Comparison of ENCODE assay signal across 1 cellular context in genomic region chr17:63772801-63773271, GRCh38.
TF ChIP-seq lines count a peak whose summit lies in the region.

No MANE protein-coding gene starts in this region.

TF ChIP-seq in HepG2, 621 proteins besides CTCF, POLR2A, EP300 and RAD21 (continued from another document and continues in another):
- TF ChIP-seq KIAA2018 (CRISPR knock-in tag; IDR thresholded peaks at IDR 0.05; ENCODE audit: borderline replicate concordance): no peak
- 0 out of 2 replicates have a peak, but pooled peaks have one; percentile 10 for TF ChIP-seq ZNF816 (CRISPR knock-in tag; IDR thresholded peaks at IDR 0.05; ENCODE audit: borderline replicate concordance)
- TF ChIP-seq, protein P1, sequence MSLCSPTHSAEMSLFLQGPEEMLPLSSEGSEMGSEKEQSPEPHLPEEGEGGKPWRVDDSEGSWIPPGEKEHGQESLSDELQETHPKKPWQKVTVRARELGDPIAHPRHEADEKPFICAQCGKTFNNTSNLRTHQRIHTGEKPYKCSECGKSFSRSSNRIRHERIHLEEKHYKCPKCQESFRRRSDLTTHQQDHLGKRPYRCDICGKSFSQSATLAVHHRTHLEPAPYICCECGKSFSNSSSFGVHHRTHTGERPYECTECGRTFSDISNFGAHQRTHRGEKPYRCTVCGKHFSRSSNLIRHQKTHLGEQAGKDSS (CRISPR knock-in tag; IDR thresholded peaks at IDR 0.05; ENCODE audit: borderline replicate concordance, low read depth): no peak
- TF ChIP-seq ZNF569 (CRISPR knock-in tag; IDR thresholded peaks at IDR 0.05; ENCODE audit: borderline replicate concordance): 0 out of 2 replicates have a peak, but pooled peaks have one; percentile 1
- TF ChIP-seq GATA4 (IDR thresholded peaks at IDR 0.05; ENCODE audit: borderline replicate concordance, low read depth): no peak
- TF ChIP-seq, protein P2, sequence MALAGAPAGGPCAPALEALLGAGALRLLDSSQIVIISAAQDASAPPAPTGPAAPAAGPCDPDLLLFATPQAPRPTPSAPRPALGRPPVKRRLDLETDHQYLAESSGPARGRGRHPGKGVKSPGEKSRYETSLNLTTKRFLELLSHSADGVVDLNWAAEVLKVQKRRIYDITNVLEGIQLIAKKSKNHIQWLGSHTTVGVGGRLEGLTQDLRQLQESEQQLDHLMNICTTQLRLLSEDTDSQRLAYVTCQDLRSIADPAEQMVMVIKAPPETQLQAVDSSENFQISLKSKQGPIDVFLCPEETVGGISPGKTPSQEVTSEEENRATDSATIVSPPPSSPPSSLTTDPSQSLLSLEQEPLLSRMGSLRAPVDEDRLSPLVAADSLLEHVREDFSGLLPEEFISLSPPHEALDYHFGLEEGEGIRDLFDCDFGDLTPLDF (CRISPR knock-in tag; IDR thresholded peaks at IDR 0.05): no peak
- TF ChIP-seq CBX5 (CRISPR knock-in tag; IDR thresholded peaks at IDR 0.05; ENCODE audit: borderline replicate concordance): no peak
- TF ChIP-seq NFIB (CRISPR knock-in tag; IDR thresholded peaks at IDR 0.05; ENCODE audit: borderline replicate concordance): 0 out of 2 replicates have a peak, but pooled peaks have one; percentile 75
- TF ChIP-seq ZNF562 (CRISPR knock-in tag; IDR thresholded peaks at IDR 0.05; ENCODE audit: borderline replicate concordance): no peak
- no peak for TF ChIP-seq ZNF550 (CRISPR knock-in tag; IDR thresholded peaks at IDR 0.05; ENCODE audit: borderline replicate concordance)
- no peak for TF ChIP-seq ZBTB33 (CRISPR knock-in tag; IDR thresholded peaks at IDR 0.05)
- peak; percentile 24; the same call in 1 of the 2 replicates for TF ChIP-seq ZNF17 (CRISPR knock-in tag; IDR thresholded peaks at IDR 0.05)
- TF ChIP-seq, protein P3, sequence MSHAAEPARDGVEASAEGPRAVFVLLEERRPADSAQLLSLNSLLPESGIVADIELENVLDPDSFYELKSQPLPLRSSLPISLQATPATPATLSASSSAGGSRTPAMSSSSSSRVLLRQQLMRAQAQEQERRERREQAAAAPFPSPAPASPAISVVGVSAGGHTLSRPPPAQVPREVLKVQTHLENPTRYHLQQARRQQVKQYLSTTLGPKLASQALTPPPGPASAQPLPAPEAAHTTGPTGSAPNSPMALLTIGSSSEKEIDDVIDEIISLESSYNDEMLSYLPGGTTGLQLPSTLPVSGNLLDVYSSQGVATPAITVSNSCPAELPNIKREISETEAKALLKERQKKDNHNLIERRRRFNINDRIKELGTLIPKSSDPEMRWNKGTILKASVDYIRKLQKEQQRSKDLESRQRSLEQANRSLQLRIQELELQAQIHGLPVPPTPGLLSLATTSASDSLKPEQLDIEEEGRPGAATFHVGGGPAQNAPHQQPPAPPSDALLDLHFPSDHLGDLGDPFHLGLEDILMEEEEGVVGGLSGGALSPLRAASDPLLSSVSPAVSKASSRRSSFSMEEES (CRISPR knock-in tag; IDR thresholded peaks at IDR 0.05): peak; percentile 10; the same call in 1 of the 2 replicates
- TF ChIP-seq, protein P4, sequence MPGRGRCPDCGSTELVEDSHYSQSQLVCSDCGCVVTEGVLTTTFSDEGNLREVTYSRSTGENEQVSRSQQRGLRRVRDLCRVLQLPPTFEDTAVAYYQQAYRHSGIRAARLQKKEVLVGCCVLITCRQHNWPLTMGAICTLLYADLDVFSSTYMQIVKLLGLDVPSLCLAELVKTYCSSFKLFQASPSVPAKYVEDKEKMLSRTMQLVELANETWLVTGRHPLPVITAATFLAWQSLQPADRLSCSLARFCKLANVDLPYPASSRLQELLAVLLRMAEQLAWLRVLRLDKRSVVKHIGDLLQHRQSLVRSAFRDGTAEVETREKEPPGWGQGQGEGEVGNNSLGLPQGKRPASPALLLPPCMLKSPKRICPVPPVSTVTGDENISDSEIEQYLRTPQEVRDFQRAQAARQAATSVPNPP (CRISPR knock-in tag; IDR thresholded peaks at IDR 0.05): no peak
- TF ChIP-seq DNMT3B (CRISPR knock-in tag; conservative IDR thresholded peaks at IDR 0.05): no peak
- no peak for TF ChIP-seq CSRNP2 (CRISPR knock-in tag; conservative IDR thresholded peaks at IDR 0.05; ENCODE audit: low read depth)
- TF ChIP-seq MAFK (conservative IDR thresholded peaks at IDR 0.05 in 1 of 2, IDR thresholded peaks at IDR 0.05 in 1 of 2; ENCODE audit: low read length in 2 of 2): peak; percentile 7 to 21; a peak in 1 of 4 replicates
- TF ChIP-seq ZMYM4 (CRISPR knock-in tag; IDR thresholded peaks at IDR 0.05): no peak
- TF ChIP-seq ZNF101 (CRISPR knock-in tag; IDR thresholded peaks at IDR 0.05; ENCODE audit: borderline replicate concordance, low read depth): no peak
- no peak for TF ChIP-seq HMGXB4 (CRISPR knock-in tag; IDR thresholded peaks at IDR 0.05; ENCODE audit: borderline replicate concordance in 1 of 2, low read depth in 1 of 2)
- TF ChIP-seq, protein P5, sequence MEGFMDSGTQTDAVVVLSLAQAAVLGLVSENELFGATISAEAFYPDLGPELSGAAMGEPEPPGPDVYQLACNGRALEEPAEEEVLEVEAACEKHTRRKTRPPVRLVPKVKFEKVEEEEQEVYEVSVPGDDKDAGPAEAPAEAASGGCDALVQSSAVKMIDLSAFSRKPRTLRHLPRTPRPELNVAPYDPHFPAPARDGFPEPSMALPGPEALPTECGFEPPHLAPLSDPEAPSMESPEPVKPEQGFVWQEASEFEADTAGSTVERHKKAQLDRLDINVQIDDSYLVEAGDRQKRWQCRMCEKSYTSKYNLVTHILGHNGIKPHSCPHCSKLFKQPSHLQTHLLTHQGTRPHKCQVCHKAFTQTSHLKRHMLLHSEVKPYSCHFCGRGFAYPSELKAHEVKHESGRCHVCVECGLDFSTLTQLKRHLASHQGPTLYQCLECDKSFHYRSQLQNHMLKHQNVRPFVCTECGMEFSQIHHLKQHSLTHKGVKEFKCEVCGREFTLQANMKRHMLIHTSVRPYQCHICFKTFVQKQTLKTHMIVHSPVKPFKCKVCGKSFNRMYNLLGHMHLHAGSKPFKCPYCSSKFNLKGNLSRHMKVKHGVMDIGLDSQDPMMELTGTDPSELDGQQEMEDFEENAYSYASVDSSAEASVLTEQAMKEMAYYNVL (CRISPR knock-in tag; IDR thresholded peaks at IDR 0.05; ENCODE audit: borderline replicate concordance): no peak; the same call in 1 of the 2 replicates
- 0 out of 2 replicates have a peak, but pooled peaks have one; percentile 27 for TF ChIP-seq ZXDC (CRISPR knock-in tag; IDR thresholded peaks at IDR 0.05)
- TF ChIP-seq WIZ (CRISPR knock-in tag; IDR thresholded peaks at IDR 0.05): no peak
- TF ChIP-seq, protein P6, sequence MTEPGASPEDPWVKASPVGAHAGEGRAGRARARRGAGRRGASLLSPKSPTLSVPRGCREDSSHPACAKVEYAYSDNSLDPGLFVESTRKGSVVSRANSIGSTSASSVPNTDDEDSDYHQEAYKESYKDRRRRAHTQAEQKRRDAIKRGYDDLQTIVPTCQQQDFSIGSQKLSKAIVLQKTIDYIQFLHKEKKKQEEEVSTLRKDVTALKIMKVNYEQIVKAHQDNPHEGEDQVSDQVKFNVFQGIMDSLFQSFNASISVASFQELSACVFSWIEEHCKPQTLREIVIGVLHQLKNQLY (CRISPR knock-in tag; IDR thresholded peaks at IDR 0.05): no peak
- no peak for TF ChIP-seq ZNF776 (CRISPR knock-in tag; IDR thresholded peaks at IDR 0.05)
- no peak for TF ChIP-seq SOX5 (CRISPR knock-in tag; IDR thresholded peaks at IDR 0.05; ENCODE audit: borderline replicate concordance)
- TF ChIP-seq ZFP36L2 (CRISPR knock-in tag; IDR thresholded peaks at IDR 0.05): no peak
